18 cellular contexts compared by ENCODE assay signal in the genomic region with DNA sequence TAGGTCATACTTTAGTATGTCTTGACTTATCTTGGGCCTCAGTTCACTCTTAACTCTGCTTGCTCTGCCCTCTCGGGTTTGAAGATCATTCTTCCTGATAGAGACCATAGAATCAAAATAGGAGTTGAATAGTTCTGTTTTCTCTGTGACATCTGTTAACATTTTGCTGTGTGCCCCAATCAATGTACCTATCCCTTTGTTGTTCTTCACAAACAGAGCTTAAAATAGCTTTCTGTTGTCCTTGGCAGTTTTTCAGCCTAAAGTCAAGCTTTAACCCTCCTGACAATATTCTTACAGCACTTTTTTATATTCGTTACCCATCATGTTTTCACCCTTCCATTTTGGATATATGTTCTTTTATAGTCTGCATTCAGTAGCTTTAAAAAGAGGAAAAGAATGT.
"Had no signal": no experiment of that assay in that cellular context is flagged by ENCODE, and none has a peak within 500 bp of the region (broad histone marks: within the 10 kb centered on the region; RNA-seq: fewer than 3 reads in every experiment).

No MANE protein-coding gene starts in this region.

- H3K27me3 ChIP-seq: MG63, SJSA1 had no signal

- H3K4me3 ChIP-seq: MG63, SJSA1, SK-N-MC had no signal

- H3K4me1 ChIP-seq: SJSA1 had no signal

- DNase-seq: IMR-90, Karpas-422, KG1, MG63, NCI-H1092 treated with DMSO at 0.1 percent for 48 hours, NCI-H1436, NCI-H1930, NCI-H2081, NCI-H2107, NCI-H345, NCI-H446 treated with DMSO at 0.1 percent for 48 hours, NCI-H510A treated with DMSO at 0.1 percent for 48 hours, NCI-H526, Right ventricle myocardium superior, RPMI8226, SIG-M5 had no signal

- H3K27ac ChIP-seq: SJSA1, SK-N-MC had no signal

- H3K36me3 ChIP-seq: MG63, SJSA1 had no signal

- H3K9me3 ChIP-seq: MG63, SJSA1 had no signal
